7 cellular contexts compared by ENCODE assay signal in the genomic region with DNA sequence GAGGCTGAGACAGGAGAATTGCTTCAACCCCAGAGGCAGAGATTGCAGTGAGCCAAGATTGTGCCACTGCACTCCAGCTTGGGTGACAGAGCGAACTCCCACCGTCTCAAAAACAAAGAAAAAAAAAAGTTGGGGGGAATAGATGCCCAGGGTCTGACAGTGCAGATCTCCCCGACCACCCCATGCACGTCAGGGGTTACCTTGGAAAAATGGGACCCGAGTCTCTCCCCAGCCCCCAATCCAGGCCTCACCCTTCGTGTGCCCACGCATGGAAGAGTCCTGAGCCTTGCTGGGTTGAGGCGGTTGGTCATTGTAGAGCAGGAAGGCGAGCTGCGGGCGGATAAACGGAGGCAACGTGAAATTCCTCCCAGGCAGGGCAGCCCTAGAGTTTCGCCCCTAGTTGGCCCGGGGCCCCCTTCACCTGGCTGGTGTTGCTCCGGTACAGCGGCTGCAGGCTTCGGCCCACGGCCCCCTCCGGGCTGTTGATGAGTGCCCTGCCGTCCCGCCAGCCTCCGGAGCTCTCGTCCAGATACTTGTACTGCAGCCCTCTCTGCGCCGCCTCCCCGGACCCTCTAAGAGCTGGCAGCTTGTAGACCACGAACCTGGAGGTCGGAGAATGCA. TPM values are rescaled to one million over a fixed set of nuclear protein-coding genes. Genes with fewer than 3 reads are reported as not detected.
A peak's percentile ranks its signal among the peaks of the same experiment; 100 is the strongest.
DNase-seq lines count a peak whose midpoint lies in the region; ATAC-seq and TF ChIP-seq lines count a peak whose summit lies in the region.

No MANE protein-coding gene starts in this region.

- H3K27ac ChIP-seq in muscle layer of duodenum (ENCODE audit: low read length): peak overlapping the region; percentile 51

- H3K36me3 ChIP-seq in muscle layer of duodenum (ENCODE audit: control insufficient read depth in 1 of 2, insufficient read depth in 2 of 2, low read length in 2 of 2): peaks cover 0 to 26% of the 10 kb centered on the region in 2 donors

- H3K4me3 ChIP-seq in epithelial cell of esophagus (ENCODE audit: low read length) (peak overlapping the region; percentile 86), muscle layer of duodenum (ENCODE audit: low read depth in 1 of 2, low read length in 2 of 2) (peak overlapping the region; percentile 74 to 79)

- H3K4me1 ChIP-seq in muscle layer of duodenum (ENCODE audit: control insufficient read depth in 1 of 2, insufficient read depth in 2 of 2, low read length in 2 of 2): peaks cover 0 to 19% of the 10 kb centered on the region in 2 donors

- no peak for TF ChIP-seq CTCF in GM13977 (IDR thresholded peaks at IDR 0.05; ENCODE audit: extremely low read depth, insufficient read depth, missing control alignments)
- TF ChIP-seq CTCF in epithelial cell of esophagus (IDR thresholded peaks at IDR 0.05; ENCODE audit: insufficient read depth, low read depth, low read length, missing control alignments): no peak

- peak; percentile 6 for ATAC-seq in HG02588 (IDR thresholded peaks at IDR 0.05; ENCODE audit: unreplicated experiment)
- ATAC-seq in HG02610 (IDR thresholded peaks at IDR 0.05; ENCODE audit: unreplicated experiment): no peak

- in situ Hi-C loops in GM13977 (cut with MboI; ENCODE audit: low pct_unique_long_range_greater_than_20kb, low sequenced_read_pairs, unreplicated experiment) (no loop called here), SK-MEL-5 (cut with HindIII; ENCODE audit: low pct_unique_long_range_greater_than_20kb, low sequenced_read_pairs) (no loop called here)

- no peaks in the 10 kb centered on the region for H3K27me3 ChIP-seq in muscle layer of duodenum (ENCODE audit: low read depth, low read length)

- peaks cover 0 to 5% of the 10 kb centered on the region in 2 donors for H3K9me3 ChIP-seq in muscle layer of duodenum (ENCODE audit: control insufficient read depth in 1 of 2, low read length in 2 of 2)

- DNase-seq in GM13977 (ENCODE audit: low spot score) (peak; percentile 63), SK-MEL-5 (ENCODE audit: low read depth, low spot score) (peak; percentile 18), epithelial cell of esophagus (ENCODE audit: low read depth) (no peak)
- no peak for DNase-seq in stimulated activated naive CD4-positive, alpha-beta T cell (lab: John Stamatoyannopoulos, UW)

RNA-seq across cellular contexts. Expression of a gene that starts 0.6 kb away (rescaled TPM):
- 74.1 and 75.9 TPM in 2 replicates for total RNA-seq in SK-MEL-5 (2014; rRNA removed; shearing (Covaris generic))
- polyA plus RNA-seq in SK-MEL-5 (2015; cell fraction: cytosol; rRNA removed): 144 and 167 TPM in 2 replicates
- polyA plus RNA-seq in SK-MEL-5 (2015; cell fraction: nucleus; rRNA removed): 14.9 and 15.6 TPM in 2 replicates

RNA-seq across cellular contexts. Expression of a gene that starts 6.3 kb away (rescaled TPM):
- total RNA-seq in SK-MEL-5 (2014; rRNA removed; shearing (Covaris generic)): 0.24 TPM in 1 of 2 replicates, not detected in the other
- 0.12 and 0.27 TPM in 2 replicates for polyA plus RNA-seq in SK-MEL-5 (2015; cell fraction: cytosol; rRNA removed)
- polyA plus RNA-seq in SK-MEL-5 (2015; cell fraction: nucleus; rRNA removed): not detected in 2 replicates

RNA-seq across cellular contexts. Expression of a gene that starts 10.3 kb away (rescaled TPM):
- 14.2 and 20.5 TPM in 2 replicates for total RNA-seq in SK-MEL-5 (2014; rRNA removed; shearing (Covaris generic))
- polyA plus RNA-seq in SK-MEL-5 (2015; cell fraction: cytosol; rRNA removed): 36.7 and 41.0 TPM in 2 replicates
- 86.1 and 99.5 TPM in 2 replicates for polyA plus RNA-seq in SK-MEL-5 (2015; cell fraction: nucleus; rRNA removed)

RNA-seq across cellular contexts. Expression of a gene that starts 38.4 kb away (rescaled TPM):
- total RNA-seq in SK-MEL-5 (2014; rRNA removed; shearing (Covaris generic)): 0.50 and 0.64 TPM in 2 replicates
- polyA plus RNA-seq in SK-MEL-5 (2015; cell fraction: cytosol; rRNA removed): 0.30 and 0.39 TPM in 2 replicates
- 0.63 TPM in 1 of 2 replicates, not detected in the other for polyA plus RNA-seq in SK-MEL-5 (2015; cell fraction: nucleus; rRNA removed)

RNA-seq across cellular contexts. Expression of a gene that starts 42.3 kb away (rescaled TPM):
- total RNA-seq in SK-MEL-5 (2014; rRNA removed; shearing (Covaris generic)): 1.9 and 2.3 TPM in 2 replicates
- 2.7 and 6.7 TPM in 2 replicates for polyA plus RNA-seq in SK-MEL-5 (2015; cell fraction: cytosol; rRNA removed)
- 16.3 and 41.1 TPM in 2 replicates for polyA plus RNA-seq in SK-MEL-5 (2015; cell fraction: nucleus; rRNA removed)

Comparison
In these comparisons a context has a peak if more than half of its experiments do, and no peak if none do; other contexts are left out.
1. DNase-seq: peak in GM13977 (single experiment) and SK-MEL-5 (single experiment); none in epithelial cell of esophagus (single experiment) and stimulated activated naive CD4-positive, alpha-beta T cell (0 of 6).